2 cellular contexts compared by ENCODE assay signal in the genomic region with DNA sequence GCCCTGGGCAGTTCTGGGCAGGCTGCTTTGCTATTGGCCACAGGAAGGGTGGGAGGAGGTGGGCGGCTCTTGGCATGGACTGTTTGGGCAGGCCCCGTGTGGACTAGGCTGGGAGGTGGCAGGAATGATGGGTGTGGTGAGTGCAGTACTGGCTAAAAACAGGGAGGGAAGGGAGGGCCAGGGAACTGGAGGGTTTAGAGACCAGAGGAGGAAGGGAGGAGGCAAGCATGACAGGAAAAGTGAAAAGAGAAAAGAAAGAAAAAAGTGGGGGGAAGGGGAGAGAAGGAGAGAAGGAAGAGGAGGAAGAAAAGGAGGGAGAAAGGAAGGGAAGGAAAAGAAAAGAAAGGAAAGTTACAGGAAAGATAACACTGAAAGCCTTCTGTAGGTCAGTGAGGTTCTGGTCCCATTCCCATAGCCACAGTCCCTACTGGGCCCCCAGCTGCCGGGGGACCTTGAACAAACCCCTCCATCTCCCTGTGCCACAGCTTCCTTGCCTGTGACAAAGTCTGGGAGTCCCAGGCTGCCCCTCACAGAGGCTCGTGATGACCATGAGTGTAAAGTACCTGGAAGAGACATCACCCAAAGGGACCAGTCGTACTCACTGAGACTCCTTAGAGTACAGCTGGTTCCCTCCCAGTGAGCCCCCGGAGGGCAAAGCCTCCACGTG.
TF ChIP-seq lines count a peak whose summit lies in the region.

No MANE protein-coding gene starts in this region.

TF ChIP-seq in GM12878, 131 proteins besides CTCF, POLR2A, EP300 and RAD21 (continues in another document):
- TF ChIP-seq, protein P1, sequence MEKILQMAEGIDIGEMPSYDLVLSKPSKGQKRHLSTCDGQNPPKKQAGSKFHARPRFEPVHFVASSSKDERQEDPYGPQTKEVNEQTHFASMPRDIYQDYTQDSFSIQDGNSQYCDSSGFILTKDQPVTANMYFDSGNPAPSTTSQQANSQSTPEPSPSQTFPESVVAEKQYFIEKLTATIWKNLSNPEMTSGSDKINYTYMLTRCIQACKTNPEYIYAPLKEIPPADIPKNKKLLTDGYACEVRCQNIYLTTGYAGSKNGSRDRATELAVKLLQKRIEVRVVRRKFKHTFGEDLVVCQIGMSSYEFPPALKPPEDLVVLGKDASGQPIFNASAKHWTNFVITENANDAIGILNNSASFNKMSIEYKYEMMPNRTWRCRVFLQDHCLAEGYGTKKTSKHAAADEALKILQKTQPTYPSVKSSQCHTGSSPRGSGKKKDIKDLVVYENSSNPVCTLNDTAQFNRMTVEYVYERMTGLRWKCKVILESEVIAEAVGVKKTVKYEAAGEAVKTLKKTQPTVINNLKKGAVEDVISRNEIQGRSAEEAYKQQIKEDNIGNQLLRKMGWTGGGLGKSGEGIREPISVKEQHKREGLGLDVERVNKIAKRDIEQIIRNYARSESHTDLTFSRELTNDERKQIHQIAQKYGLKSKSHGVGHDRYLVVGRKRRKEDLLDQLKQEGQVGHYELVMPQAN (conservative IDR thresholded peaks at IDR 0.05): no peak
- TF ChIP-seq, protein P2, sequence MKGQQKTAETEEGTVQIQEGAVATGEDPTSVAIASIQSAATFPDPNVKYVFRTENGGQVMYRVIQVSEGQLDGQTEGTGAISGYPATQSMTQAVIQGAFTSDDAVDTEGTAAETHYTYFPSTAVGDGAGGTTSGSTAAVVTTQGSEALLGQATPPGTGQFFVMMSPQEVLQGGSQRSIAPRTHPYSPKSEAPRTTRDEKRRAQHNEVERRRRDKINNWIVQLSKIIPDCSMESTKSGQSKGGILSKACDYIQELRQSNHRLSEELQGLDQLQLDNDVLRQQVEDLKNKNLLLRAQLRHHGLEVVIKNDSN (IDR thresholded peaks at IDR 0.05; ENCODE audit: borderline replicate concordance, extremely low read length, insufficient read depth, low read depth, low read length): no peak
- TF ChIP-seq CBX3 (IDR thresholded peaks at IDR 0.05; ENCODE audit: borderline replicate concordance, low read depth): no peak
- TF ChIP-seq SRF (IDR thresholded peaks at IDR 0.05; ENCODE audit: low read depth in 2 of 2, low read length in 2 of 2): no peak
- TF ChIP-seq NR2C2 (IDR thresholded peaks at IDR 0.05; ENCODE audit: borderline replicate concordance, control insufficient read depth, insufficient read length, low read depth): no peak
- TF ChIP-seq, protein P3, sequence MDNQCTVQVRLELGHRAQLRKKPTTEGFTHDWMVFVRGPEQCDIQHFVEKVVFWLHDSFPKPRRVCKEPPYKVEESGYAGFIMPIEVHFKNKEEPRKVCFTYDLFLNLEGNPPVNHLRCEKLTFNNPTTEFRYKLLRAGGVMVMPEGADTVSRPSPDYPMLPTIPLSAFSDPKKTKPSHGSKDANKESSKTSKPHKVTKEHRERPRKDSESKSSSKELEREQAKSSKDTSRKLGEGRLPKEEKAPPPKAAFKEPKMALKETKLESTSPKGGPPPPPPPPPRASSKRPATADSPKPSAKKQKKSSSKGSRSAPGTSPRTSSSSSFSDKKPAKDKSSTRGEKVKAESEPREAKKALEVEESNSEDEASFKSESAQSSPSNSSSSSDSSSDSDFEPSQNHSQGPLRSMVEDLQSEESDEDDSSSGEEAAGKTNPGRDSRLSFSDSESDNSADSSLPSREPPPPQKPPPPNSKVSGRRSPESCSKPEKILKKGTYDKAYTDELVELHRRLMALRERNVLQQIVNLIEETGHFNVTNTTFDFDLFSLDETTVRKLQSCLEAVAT (IDR thresholded peaks at IDR 0.05): no peak
- TF ChIP-seq, protein P4, sequence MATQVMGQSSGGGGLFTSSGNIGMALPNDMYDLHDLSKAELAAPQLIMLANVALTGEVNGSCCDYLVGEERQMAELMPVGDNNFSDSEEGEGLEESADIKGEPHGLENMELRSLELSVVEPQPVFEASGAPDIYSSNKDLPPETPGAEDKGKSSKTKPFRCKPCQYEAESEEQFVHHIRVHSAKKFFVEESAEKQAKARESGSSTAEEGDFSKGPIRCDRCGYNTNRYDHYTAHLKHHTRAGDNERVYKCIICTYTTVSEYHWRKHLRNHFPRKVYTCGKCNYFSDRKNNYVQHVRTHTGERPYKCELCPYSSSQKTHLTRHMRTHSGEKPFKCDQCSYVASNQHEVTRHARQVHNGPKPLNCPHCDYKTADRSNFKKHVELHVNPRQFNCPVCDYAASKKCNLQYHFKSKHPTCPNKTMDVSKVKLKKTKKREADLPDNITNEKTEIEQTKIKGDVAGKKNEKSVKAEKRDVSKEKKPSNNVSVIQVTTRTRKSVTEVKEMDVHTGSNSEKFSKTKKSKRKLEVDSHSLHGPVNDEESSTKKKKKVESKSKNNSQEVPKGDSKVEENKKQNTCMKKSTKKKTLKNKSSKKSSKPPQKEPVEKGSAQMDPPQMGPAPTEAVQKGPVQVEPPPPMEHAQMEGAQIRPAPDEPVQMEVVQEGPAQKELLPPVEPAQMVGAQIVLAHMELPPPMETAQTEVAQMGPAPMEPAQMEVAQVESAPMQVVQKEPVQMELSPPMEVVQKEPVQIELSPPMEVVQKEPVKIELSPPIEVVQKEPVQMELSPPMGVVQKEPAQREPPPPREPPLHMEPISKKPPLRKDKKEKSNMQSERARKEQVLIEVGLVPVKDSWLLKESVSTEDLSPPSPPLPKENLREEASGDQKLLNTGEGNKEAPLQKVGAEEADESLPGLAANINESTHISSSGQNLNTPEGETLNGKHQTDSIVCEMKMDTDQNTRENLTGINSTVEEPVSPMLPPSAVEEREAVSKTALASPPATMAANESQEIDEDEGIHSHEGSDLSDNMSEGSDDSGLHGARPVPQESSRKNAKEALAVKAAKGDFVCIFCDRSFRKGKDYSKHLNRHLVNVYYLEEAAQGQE (IDR thresholded peaks at IDR 0.05; ENCODE audit: low read depth, low read length): no peak
- TF ChIP-seq POLR2AphosphoS2 (IDR thresholded peaks at IDR 0.05; ENCODE audit: low read depth, low read length): no peak
- no peak for TF ChIP-seq FOXM1 (IDR thresholded peaks at IDR 0.05; ENCODE audit: low read depth, low read length)
- TF ChIP-seq IRF4 (IDR thresholded peaks at IDR 0.05; ENCODE audit: low read depth, low read length): no peak
- TF ChIP-seq POU2F2 (IDR thresholded peaks at IDR 0.05; ENCODE audit: borderline replicate concordance, low read depth, low read length): no peak
- TF ChIP-seq, protein P5, sequence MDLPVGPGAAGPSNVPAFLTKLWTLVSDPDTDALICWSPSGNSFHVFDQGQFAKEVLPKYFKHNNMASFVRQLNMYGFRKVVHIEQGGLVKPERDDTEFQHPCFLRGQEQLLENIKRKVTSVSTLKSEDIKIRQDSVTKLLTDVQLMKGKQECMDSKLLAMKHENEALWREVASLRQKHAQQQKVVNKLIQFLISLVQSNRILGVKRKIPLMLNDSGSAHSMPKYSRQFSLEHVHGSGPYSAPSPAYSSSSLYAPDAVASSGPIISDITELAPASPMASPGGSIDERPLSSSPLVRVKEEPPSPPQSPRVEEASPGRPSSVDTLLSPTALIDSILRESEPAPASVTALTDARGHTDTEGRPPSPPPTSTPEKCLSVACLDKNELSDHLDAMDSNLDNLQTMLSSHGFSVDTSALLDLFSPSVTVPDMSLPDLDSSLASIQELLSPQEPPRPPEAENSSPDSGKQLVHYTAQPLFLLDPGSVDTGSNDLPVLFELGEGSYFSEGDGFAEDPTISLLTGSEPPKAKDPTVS (IDR thresholded peaks at IDR 0.05; ENCODE audit: low read depth, low read length): no peak

TF ChIP-seq in HepG2, 621 proteins besides CTCF, POLR2A, EP300 and RAD21:
- TF ChIP-seq, protein P6, sequence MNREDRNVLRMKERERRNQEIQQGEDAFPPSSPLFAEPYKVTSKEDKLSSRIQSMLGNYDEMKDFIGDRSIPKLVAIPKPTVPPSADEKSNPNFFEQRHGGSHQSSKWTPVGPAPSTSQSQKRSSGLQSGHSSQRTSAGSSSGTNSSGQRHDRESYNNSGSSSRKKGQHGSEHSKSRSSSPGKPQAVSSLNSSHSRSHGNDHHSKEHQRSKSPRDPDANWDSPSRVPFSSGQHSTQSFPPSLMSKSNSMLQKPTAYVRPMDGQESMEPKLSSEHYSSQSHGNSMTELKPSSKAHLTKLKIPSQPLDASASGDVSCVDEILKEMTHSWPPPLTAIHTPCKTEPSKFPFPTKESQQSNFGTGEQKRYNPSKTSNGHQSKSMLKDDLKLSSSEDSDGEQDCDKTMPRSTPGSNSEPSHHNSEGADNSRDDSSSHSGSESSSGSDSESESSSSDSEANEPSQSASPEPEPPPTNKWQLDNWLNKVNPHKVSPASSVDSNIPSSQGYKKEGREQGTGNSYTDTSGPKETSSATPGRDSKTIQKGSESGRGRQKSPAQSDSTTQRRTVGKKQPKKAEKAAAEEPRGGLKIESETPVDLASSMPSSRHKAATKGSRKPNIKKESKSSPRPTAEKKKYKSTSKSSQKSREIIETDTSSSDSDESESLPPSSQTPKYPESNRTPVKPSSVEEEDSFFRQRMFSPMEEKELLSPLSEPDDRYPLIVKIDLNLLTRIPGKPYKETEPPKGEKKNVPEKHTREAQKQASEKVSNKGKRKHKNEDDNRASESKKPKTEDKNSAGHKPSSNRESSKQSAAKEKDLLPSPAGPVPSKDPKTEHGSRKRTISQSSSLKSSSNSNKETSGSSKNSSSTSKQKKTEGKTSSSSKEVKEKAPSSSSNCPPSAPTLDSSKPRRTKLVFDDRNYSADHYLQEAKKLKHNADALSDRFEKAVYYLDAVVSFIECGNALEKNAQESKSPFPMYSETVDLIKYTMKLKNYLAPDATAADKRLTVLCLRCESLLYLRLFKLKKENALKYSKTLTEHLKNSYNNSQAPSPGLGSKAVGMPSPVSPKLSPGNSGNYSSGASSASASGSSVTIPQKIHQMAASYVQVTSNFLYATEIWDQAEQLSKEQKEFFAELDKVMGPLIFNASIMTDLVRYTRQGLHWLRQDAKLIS (CRISPR knock-in tag; IDR thresholded peaks at IDR 0.05): no peak
- TF ChIP-seq, protein P7, sequence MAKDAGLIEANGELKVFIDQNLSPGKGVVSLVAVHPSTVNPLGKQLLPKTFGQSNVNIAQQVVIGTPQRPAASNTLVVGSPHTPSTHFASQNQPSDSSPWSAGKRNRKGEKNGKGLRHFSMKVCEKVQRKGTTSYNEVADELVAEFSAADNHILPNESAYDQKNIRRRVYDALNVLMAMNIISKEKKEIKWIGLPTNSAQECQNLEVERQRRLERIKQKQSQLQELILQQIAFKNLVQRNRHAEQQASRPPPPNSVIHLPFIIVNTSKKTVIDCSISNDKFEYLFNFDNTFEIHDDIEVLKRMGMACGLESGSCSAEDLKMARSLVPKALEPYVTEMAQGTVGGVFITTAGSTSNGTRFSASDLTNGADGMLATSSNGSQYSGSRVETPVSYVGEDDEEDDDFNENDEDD (CRISPR knock-in tag; IDR thresholded peaks at IDR 0.05; ENCODE audit: borderline replicate concordance): no peak
- TF ChIP-seq, protein P8, sequence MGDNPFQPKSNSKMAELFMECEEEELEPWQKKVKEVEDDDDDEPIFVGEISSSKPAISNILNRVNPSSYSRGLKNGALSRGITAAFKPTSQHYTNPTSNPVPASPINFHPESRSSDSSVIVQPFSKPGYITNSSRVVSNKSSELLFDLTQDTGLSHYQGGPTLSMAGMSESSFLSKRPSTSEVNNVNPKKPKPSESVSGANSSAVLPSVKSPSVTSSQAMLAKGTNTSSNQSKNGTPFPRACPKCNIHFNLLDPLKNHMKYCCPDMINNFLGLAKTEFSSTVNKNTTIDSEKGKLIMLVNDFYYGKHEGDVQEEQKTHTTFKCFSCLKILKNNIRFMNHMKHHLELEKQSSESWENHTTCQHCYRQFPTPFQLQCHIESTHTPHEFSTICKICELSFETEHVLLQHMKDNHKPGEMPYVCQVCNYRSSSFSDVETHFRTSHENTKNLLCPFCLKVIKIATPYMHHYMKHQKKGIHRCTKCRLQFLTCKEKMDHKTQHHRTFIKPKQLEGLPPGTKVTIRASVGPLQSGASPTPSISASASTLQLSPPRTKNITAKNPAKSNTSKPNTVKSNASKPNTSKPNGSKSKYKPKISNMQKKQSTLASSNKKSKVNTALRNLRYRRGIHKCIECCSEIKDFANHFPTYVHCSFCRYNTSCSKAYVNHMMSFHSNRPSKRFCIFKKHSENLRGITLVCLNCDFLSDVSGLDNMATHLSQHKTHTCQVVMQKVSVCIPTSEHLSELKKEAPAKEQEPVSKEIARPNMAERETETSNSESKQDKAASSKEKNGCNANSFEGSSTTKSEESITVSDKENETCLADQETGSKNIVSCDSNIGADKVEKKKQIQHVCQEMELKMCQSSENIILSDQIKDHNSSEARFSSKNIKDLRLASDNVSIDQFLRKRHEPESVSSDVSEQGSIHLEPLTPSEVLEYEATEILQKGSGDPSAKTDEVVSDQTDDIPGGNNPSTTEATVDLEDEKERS (CRISPR knock-in tag; IDR thresholded peaks at IDR 0.05): no peak
